ENCODE assay signal across 21 cellular contexts in genomic region chr20:6665621-6666345, GRCh38.
DNase-seq lines count a peak whose midpoint lies in the region; ATAC-seq and TF ChIP-seq lines count a peak whose summit lies in the region.
"Had no signal": no experiment of that assay in that cellular context is flagged by ENCODE, and none has a peak within 500 bp of the region (broad histone marks: within the 10 kb centered on the region; RNA-seq: fewer than 3 reads in every experiment).

No MANE protein-coding gene starts in this region.

- no peak for ATAC-seq in activated T-cell treated with anti-CD3 and anti-CD28 coated beads, Interleukin-2, amount 50 U/mL, for 4 hours

- peaks cover 10% of the 10 kb centered on the region for H3K9me3 ChIP-seq in HUES6 (ENCODE audit: control insufficient read depth, insufficient read depth, low read depth, low read length)
- H3K9me3 ChIP-seq: ascending aorta, BE2C, colonic mucosa, prostate gland had no signal

- DNase-seq in AG20443 (ENCODE audit: low spot score) (peak; percentile 10), choroid plexus epithelial cell (ENCODE audit: low read depth) (peak; percentile 44), mesothelial cell of epicardium (ENCODE audit: low spot score in 2 of 2, unreplicated experiment in 2 of 2) (no peak), erythroblast (lab: John Stamatoyannopoulos, UW) (no peak), NOMO-1 (lab: John Stamatoyannopoulos, UW; ENCODE audit: unreplicated experiment in 2 of 2) (no peak), retina (no peak)
- no peak for DNase-seq in activated T-cell treated with anti-CD3 and anti-CD28 coated beads, Interleukin-2, amount 50 U/mL, for 4 hours
- DNase-seq: activated CD4-positive, CD25-positive, alpha-beta regulatory T cell; BE2C; colonic mucosa; DND-41; GOT3; head of caudate nucleus; kidney; NCI-H187 treated with DMSO at 0.1 percent for 48 hours; stimulated activated CD4-positive, alpha-beta T cell treated with anti-CD3 and anti-CD28 coated beads, Interleukin-15, amount 100 ng/mL, for 24 hours had no signal

- H3K36me3 Mint-ChIP-seq in mesothelial cell of epicardium: no peaks in the 10 kb centered on the region
- H3K36me3 Mint-ChIP-seq in activated T-cell treated with anti-CD3 and anti-CD28 coated beads, Interleukin-2, amount 50 U/mL, for 4 hours (ENCODE audit: insufficient read depth): no peaks in the 10 kb centered on the region

- TF ChIP-seq CTCF in choroid plexus epithelial cell (conservative IDR thresholded peaks at IDR 0.05; ENCODE audit: low read depth, low read length) (no peak), mesothelial cell of epicardium (IDR thresholded peaks at IDR 0.05; ENCODE audit: unreplicated experiment) (no peak)

- no peak overlapping the region for H3K4me3 ChIP-seq in HUES6 (ENCODE audit: low read depth, low read length)
- no peak overlapping the region for H3K4me3 ChIP-seq in choroid plexus epithelial cell (ENCODE audit: low read depth, low read length)
- H3K4me3 ChIP-seq: ascending aorta, colonic mucosa, prostate gland had no signal

- no peak overlapping the region for H3K4me3 Mint-ChIP-seq in mesothelial cell of epicardium
- H3K4me3 Mint-ChIP-seq in activated T-cell treated with anti-CD3 and anti-CD28 coated beads, Interleukin-2, amount 50 U/mL, for 4 hours: no peak overlapping the region
- H3K4me3 Mint-ChIP-seq: stimulated activated naive CD8-positive, alpha-beta T cell treated with anti-CD3 and anti-CD28 coated beads, Interleukin-15, Interleukin-2, amounts not matched to agents 100 ng/mL and 50 ng/mL, for 24 hours had no signal

- no peaks in the 10 kb centered on the region for H3K27me3 Mint-ChIP-seq in mesothelial cell of epicardium (ENCODE audit: low read depth)
- H3K27me3 Mint-ChIP-seq in activated T-cell treated with anti-CD3 and anti-CD28 coated beads, Interleukin-2, amount 50 U/mL, for 4 hours (ENCODE audit: low read depth): no peaks in the 10 kb centered on the region
- H3K27me3 Mint-ChIP-seq: stimulated activated naive CD8-positive, alpha-beta T cell treated with anti-CD3 and anti-CD28 coated beads, Interleukin-15, Interleukin-2, amounts not matched to agents 100 ng/mL and 50 ng/mL, for 24 hours had no signal

- H3K9ac ChIP-seq in HUES6 (ENCODE audit: low read length): peak overlapping the region; percentile 22

- H3K4me1 Mint-ChIP-seq in mesothelial cell of epicardium: peaks cover 19% of the 10 kb centered on the region
- no peaks in the 10 kb centered on the region for H3K4me1 Mint-ChIP-seq in activated T-cell treated with anti-CD3 and anti-CD28 coated beads, Interleukin-2, amount 50 U/mL, for 4 hours (ENCODE audit: low read depth)

- no peak for TF ChIP-seq POLR2A in erythroblast (IDR thresholded peaks at IDR 0.05; ENCODE audit: low read length)

- no peaks in the 10 kb centered on the region for H3K27me3 ChIP-seq in HUES6 (ENCODE audit: control insufficient read depth, insufficient read depth, low read length)
- H3K27me3 ChIP-seq: ascending aorta, BE2C, colonic mucosa had no signal

- peak overlapping the region; percentile 14 for H3K27ac Mint-ChIP-seq in mesothelial cell of epicardium
- H3K27ac Mint-ChIP-seq: stimulated activated naive CD8-positive, alpha-beta T cell treated with anti-CD3 and anti-CD28 coated beads, Interleukin-15, Interleukin-2, amounts not matched to agents 100 ng/mL and 50 ng/mL, for 24 hours had no signal

- no peaks in the 10 kb centered on the region for H3K36me3 ChIP-seq in HUES6 (ENCODE audit: control insufficient read depth, insufficient read depth, low read length)
- H3K36me3 ChIP-seq: ascending aorta, BE2C, colonic mucosa, prostate gland had no signal

- peaks cover 7% of the 10 kb centered on the region; the same call in 1 of the 2 replicates for H3K4me1 ChIP-seq in HUES6 (ENCODE audit: control insufficient read depth, insufficient read depth, low read length)
- H3K4me1 ChIP-seq: ascending aorta, BE2C, colonic mucosa, prostate gland had no signal

- H3K27ac ChIP-seq in HUES6 (ENCODE audit: low read depth, low read length): no peak overlapping the region; the same call in 1 of the 2 replicates
- H3K27ac ChIP-seq: ascending aorta, colonic mucosa, prostate gland, RWPE1 had no signal

- peaks cover 16% of the 10 kb centered on the region for H3K9me3 Mint-ChIP-seq in mesothelial cell of epicardium
- peaks cover 6% of the 10 kb centered on the region for H3K9me3 Mint-ChIP-seq in activated T-cell treated with anti-CD3 and anti-CD28 coated beads, Interleukin-2, amount 50 U/mL, for 4 hours

Comparison
In these comparisons a context has a peak if more than half of its experiments do, and no peak if none do; other contexts are left out.
1. DNase-seq: peak in AG20443 (single experiment) and choroid plexus epithelial cell (single experiment); none in mesothelial cell of epicardium (0 of 2), activated T-cell treated with anti-CD3 and anti-CD28 coated beads, Interleukin-2, amount 50 U/mL, for 4 hours (single experiment), erythroblast (0 of 2), NOMO-1 (0 of 2) and retina (single experiment).